8 cellular contexts compared by ENCODE assay signal in the genomic region with DNA sequence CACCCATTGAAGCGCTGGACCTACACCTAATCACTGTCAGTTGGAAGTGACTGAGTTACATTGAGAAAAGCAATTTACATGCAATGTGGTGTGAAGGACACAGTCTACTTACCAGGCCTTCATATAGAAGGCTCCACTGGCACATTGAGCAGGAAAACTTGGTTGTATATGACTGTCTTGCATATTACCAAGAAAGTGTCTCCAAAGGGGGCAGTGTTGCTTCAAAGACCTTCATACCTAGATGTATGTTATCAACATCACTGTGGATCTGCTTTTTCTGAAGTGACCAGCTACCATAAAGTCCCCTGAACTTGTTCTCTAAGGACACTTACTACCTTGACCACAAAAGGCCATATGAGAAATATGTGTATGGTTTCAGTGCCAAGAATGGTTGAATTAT.
DNase-seq lines count a peak whose midpoint lies in the region; TF ChIP-seq lines count a peak whose summit lies in the region.

No MANE protein-coding gene starts in this region.

- TF ChIP-seq CTCF in GM12864 (IDR thresholded peaks at IDR 0.05; ENCODE audit: low read depth, low read length, missing control alignments) (peak; percentile 51), GM20000 (IDR thresholded peaks at IDR 0.05; ENCODE audit: extremely low read depth, missing control alignments) (no peak), adrenal gland (IDR thresholded peaks at IDR 0.05) (no peak)

- 94 to 100% (median 97%) methylated on average over 1 of the region's 1 CpG; no CpG with 5 or more reads in 1 of the 4 donors for WGBS in adrenal gland, 4 donors

- H3K9me3 ChIP-seq in adrenal gland (replicated peaks in 1 of 3): no peaks in the 10 kb centered on the region

- intact Hi-C loops in adrenal gland (cut with DNase I): no loop called here

- no peak overlapping the region for H3K4me3 ChIP-seq in GM12864 (ENCODE audit: low read depth, low read length)
- no peak overlapping the region for H3K4me3 ChIP-seq in adrenal gland

- no peaks in the 10 kb centered on the region for H3K36me3 ChIP-seq in adrenal gland (replicated peaks in 1 of 2)

- TF ChIP-seq POLR2A in adrenal gland (IDR thresholded peaks at IDR 0.05): no peak

- DNase-seq in GM12864 (ENCODE audit: low read depth) (peak; percentile 21), GM20000 (ENCODE audit: low spot score) (peak; percentile 10), T follicular helper cell (ENCODE audit: low read depth) (peak; percentile 28), iPS DF 19.7 (ENCODE audit: low read depth, low spot score) (peak; percentile 15), cerebellar nuclear complex (lab: John Stamatoyannopoulos, UW) (no peak), A172 (ENCODE audit: low spot score) (no peak), adrenal gland (no peak), ureter (ENCODE audit: low spot score) (no peak)

- H3K27me3 ChIP-seq in adrenal gland: no peaks in the 10 kb centered on the region

- no peaks in the 10 kb centered on the region for H3K4me1 ChIP-seq in adrenal gland (replicated peaks in 1 of 2)

- H3K27ac ChIP-seq in adrenal gland: no peak overlapping the region

Comparison
In these comparisons a context has a peak if more than half of its experiments do, and no peak if none do; other contexts are left out.
1. DNase-seq: peak in GM12864 (single experiment), GM20000 (single experiment), T follicular helper cell (single experiment) and iPS DF 19.7 (single experiment); none in cerebellar nuclear complex (0 of 2), A172 (single experiment), adrenal gland (0 of 7) and ureter (single experiment).